Comparison of ENCODE assay signal across 20 cellular contexts in the genomic region with DNA sequence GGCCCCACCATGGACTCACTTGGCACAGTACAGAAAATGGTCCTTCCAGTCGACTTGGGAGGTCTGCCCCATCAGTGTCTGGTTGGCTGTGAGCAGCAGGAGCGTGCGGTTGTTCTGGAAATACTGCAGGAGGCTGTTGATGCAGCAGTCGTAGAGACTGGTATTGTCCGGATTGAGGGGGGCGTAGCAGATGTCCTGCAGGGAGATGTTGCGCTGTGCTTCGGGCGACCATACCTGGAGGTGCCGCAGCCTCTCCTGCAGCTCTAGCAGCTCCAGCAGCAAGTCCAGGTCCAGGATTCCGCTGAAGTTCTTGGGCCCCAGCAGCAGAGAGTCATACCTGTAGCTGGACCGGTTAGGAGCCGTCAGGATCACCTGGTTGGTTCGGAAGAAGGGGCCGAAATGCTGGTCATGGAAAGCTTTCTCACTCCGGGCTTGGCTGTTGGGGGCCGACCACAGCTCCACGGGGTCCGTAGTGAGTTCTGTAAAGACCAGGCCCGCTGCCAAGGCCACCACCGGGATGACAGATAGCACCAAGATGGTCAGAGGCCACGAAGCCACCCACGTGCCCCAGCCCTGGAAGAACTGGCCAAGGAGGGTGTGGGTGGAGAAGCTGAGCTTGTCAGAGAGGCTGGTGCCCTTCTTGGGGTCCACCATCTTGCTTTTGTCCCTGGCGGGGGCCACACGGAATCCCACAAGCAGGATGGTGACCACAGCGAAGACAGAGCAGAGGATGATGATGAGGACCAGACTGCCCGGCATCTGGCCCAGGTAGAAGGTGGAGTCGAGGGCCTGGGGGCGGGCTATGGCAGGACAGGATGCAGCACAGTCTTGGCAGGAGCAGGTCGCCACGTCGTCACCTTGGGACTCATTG. TPM values are rescaled to one million over a fixed set of nuclear protein-coding genes. Genes with fewer than 3 reads are reported as not detected.
DNase-seq lines count a peak whose midpoint lies in the region; TF ChIP-seq lines count a peak whose summit lies in the region.
"Had no signal": no experiment of that assay in that cellular context is flagged by ENCODE, and none has a peak within 500 bp of the region (broad histone marks: within the 10 kb centered on the region; RNA-seq: fewer than 3 reads in every experiment).

No MANE protein-coding gene starts in this region.

- H3K79me2 ChIP-seq in hepatocyte (peaks cover 39% of the 10 kb centered on the region), osteoblast (ENCODE audit: insufficient read depth, low read length) (no peaks in the 10 kb centered on the region)

- H3K36me3 Mint-ChIP-seq in Calu3 (ENCODE audit: insufficient read depth, unreplicated experiment), result peaks cover 56% of the 10 kb centered on the region
- H3K36me3 Mint-ChIP-seq in glutamatergic neuron (ENCODE audit: unreplicated experiment), result no peaks in the 10 kb centered on the region
- H3K36me3 Mint-ChIP-seq: CD8-positive, alpha-beta memory T cell had no signal

- H3K9me3 Mint-ChIP-seq in Calu3 (ENCODE audit: low read depth, unreplicated experiment), result no peaks in the 10 kb centered on the region
- H3K9me3 Mint-ChIP-seq in glutamatergic neuron (ENCODE audit: unreplicated experiment), result peaks cover 9% of the 10 kb centered on the region
- H3K9me3 Mint-ChIP-seq: CD8-positive, alpha-beta memory T cell had no signal

- H3K4me2 ChIP-seq in hepatocyte (peak overlapping the region; percentile 71), osteoblast (ENCODE audit: insufficient read depth, low read length) (no peak overlapping the region)
- H3K4me2 ChIP-seq: BLaER1 treated with 17β-estradiol and CSF1 and Interleukin-3, amounts not matched to agents 10 nM and 100 nM; KMS-11 had no signal

- WGBS in hepatocyte (ENCODE audit: low lambda C conversion rate, missing lambda C conversion rate), result 92% methylated on average over 32 of the region's 32 CpGs

- intact Hi-C loops in Calu3 (cut with micrococcal nuclease; ENCODE audit: unreplicated experiment), result no loop called here

- H3K4me1 Mint-ChIP-seq in Calu3 (ENCODE audit: low read depth, unreplicated experiment) (peaks cover 81% of the 10 kb centered on the region), glutamatergic neuron (ENCODE audit: low read depth, unreplicated experiment) (peaks cover 4% of the 10 kb centered on the region)
- H3K4me1 Mint-ChIP-seq: CD8-positive, alpha-beta memory T cell had no signal

- H3K27ac ChIP-seq in hepatocyte, result no peak overlapping the region
- H3K27ac ChIP-seq in osteoblast (ENCODE audit: low read depth, low read length), result no peak overlapping the region
- H3K27ac ChIP-seq: BLaER1 treated with 17β-estradiol and CSF1 and Interleukin-3, amounts not matched to agents 10 nM and 100 nM; KMS-11 had no signal

- H3K9me3 ChIP-seq in hepatocyte (ENCODE audit: low read depth), result no peaks in the 10 kb centered on the region
- H3K9me3 ChIP-seq in osteoblast (ENCODE audit: low read depth, low read length), result no peaks in the 10 kb centered on the region
- H3K9me3 ChIP-seq: BLaER1 treated with 17β-estradiol and CSF1 and Interleukin-3, amounts not matched to agents 10 nM and 100 nM; HAP-1 had no signal

- H3K27ac Mint-ChIP-seq in Calu3 (ENCODE audit: unreplicated experiment) (peak overlapping the region; percentile 85), glutamatergic neuron (ENCODE audit: unreplicated experiment) (no peak overlapping the region)

- TF ChIP-seq CTCF in Calu3 (IDR thresholded peaks at IDR 0.05; ENCODE audit: unreplicated experiment) (no peak), GM13977 (IDR thresholded peaks at IDR 0.05; ENCODE audit: extremely low read depth, insufficient read depth, missing control alignments) (no peak), hepatocyte (IDR thresholded peaks at IDR 0.05; ENCODE audit: poor library complexity) (no peak), osteoblast (IDR thresholded peaks at IDR 0.05; ENCODE audit: extremely low read depth, low read depth, low read length) (no peak), glutamatergic neuron (IDR thresholded peaks at IDR 0.05; ENCODE audit: partially characterized antibody, unreplicated experiment) (no peak)

- H4K20me1 ChIP-seq in hepatocyte (ENCODE audit: insufficient read depth, poor library complexity, severe bottlenecking) (no peaks in the 10 kb centered on the region), osteoblast (ENCODE audit: insufficient read depth, low read length) (peaks cover 3% of the 10 kb centered on the region)
- H4K20me1 ChIP-seq: BLaER1 treated with 17β-estradiol and CSF1 and Interleukin-3, amounts not matched to agents 10 nM and 100 nM had no signal

- H3K9me2 ChIP-seq in hepatocyte (replicated peaks; ENCODE audit: insufficient read depth), result no peaks in the 10 kb centered on the region

- H3K27me3 Mint-ChIP-seq in Calu3 (ENCODE audit: unreplicated experiment), result no peaks in the 10 kb centered on the region
- H3K27me3 Mint-ChIP-seq in glutamatergic neuron (ENCODE audit: unreplicated experiment), result peaks cover 17% of the 10 kb centered on the region

- H3K27me3 ChIP-seq in hepatocyte, result no peaks in the 10 kb centered on the region
- no peaks in the 10 kb centered on the region for H3K27me3 ChIP-seq in osteoblast (ENCODE audit: insufficient read depth, low read length)
- H3K27me3 ChIP-seq: BLaER1 treated with 17β-estradiol and CSF1 and Interleukin-3, amounts not matched to agents 10 nM and 100 nM had no signal

- H3K4me3 ChIP-seq in hepatocyte (no peak overlapping the region), osteoblast (ENCODE audit: insufficient read depth, low read length) (no peak overlapping the region)
- H3K4me3 ChIP-seq: BLaER1 treated with 17β-estradiol and CSF1 and Interleukin-3, amounts not matched to agents 10 nM and 100 nM; HAP-1 had no signal

- DNase-seq in Calu3, result no peak
- peak; percentile 8 for DNase-seq in GM13977 (ENCODE audit: low spot score)
- DNase-seq in hepatocyte (ENCODE audit: low spot score), result no peak
- peak; percentile 77 for DNase-seq in osteoblast (ENCODE audit: insufficient read length, low spot score, missing footprints)
- no peak for DNase-seq in NCI-H1048 (lab: John Stamatoyannopoulos, UW)
- DNase-seq in glutamatergic neuron, result no peak
- DNase-seq in NOMO-1 (lab: John Stamatoyannopoulos, UW; ENCODE audit: unreplicated experiment in 2 of 2), result no peak
- DNase-seq: CD8-positive, alpha-beta memory T cell; DMS79; MV-4-11; NCI-H1417; NCI-H187; NCI-H226; NCI-H524; PC-3; RPMI8226 had no signal

- H2AFZ ChIP-seq in hepatocyte (no peak overlapping the region), osteoblast (ENCODE audit: low read length) (no peak overlapping the region)

- TSS peak; percentile 14 for BruUV-seq in Calu3 (replicated peaks; lab: Mats Ljungman, UMichigan)

- no peaks in the 10 kb centered on the region for H3K36me3 ChIP-seq in hepatocyte (replicated peaks; ENCODE audit: insufficient read depth, low read depth)
- H3K36me3 ChIP-seq in osteoblast (ENCODE audit: insufficient read depth, low read length), result no peaks in the 10 kb centered on the region
- H3K36me3 ChIP-seq: BLaER1 treated with 17β-estradiol and CSF1 and Interleukin-3, amounts not matched to agents 10 nM and 100 nM; HAP-1 had no signal

- H3K4me3 Mint-ChIP-seq in Calu3 (ENCODE audit: low read depth, unreplicated experiment) (peak overlapping the region; percentile 78), glutamatergic neuron (ENCODE audit: unreplicated experiment) (no peak overlapping the region)
- H3K4me3 Mint-ChIP-seq: CD8-positive, alpha-beta memory T cell had no signal

- H3K4me1 ChIP-seq in hepatocyte (ENCODE audit: insufficient read depth) (peaks cover 46% of the 10 kb centered on the region), osteoblast (ENCODE audit: insufficient read depth, low read length) (peaks cover 3% of the 10 kb centered on the region)
- H3K4me1 ChIP-seq: HAP-1 had no signal

- CTCF ChIA-PET in Calu3 (lab: Charles Lee), result interaction anchor here (0.6 kb wide), 1 partner anchor 45 kb away, joined by 3 read pairs; no protein-coding TSS in a partner anchor

- in situ Hi-C loops in GM13977 (cut with MboI; ENCODE audit: low pct_unique_long_range_greater_than_20kb, low sequenced_read_pairs, unreplicated experiment), result no loop called here

RNA-seq across cellular contexts. Expression of a gene that starts 2.1 kb away (rescaled TPM):
- total RNA-seq in Calu3 (2022) (45.0 and 46.0 TPM in 2 replicates), hepatocyte (14.8 and 20.6 TPM in 2 replicates), osteoblast (not detected in 2 replicates), glutamatergic neuron (ENCODE audit: unreplicated experiment) (not detected)
- 25.3 and 25.8 TPM in 2 replicates for polyA plus RNA-seq in hepatocyte
- total RNA-seq: A673; CD8-positive, alpha-beta memory T cell had no signal
- polyA plus RNA-seq: CD8-positive, alpha-beta memory T cell had no signal

RNA-seq across cellular contexts. Expression of a gene that starts 34.7 kb away (rescaled TPM):
- total RNA-seq in Calu3 (2022) (157 and 168 TPM in 2 replicates), hepatocyte (57.1 and 57.7 TPM in 2 replicates), osteoblast (34.7 and 38.9 TPM in 2 replicates), glutamatergic neuron (ENCODE audit: unreplicated experiment) (84.3 TPM)
- polyA plus RNA-seq in hepatocyte, result 80.6 and 85.0 TPM in 2 replicates

RNA-seq across cellular contexts. Expression of a gene that starts 43.0 kb away (rescaled TPM):
- total RNA-seq in Calu3 (2022), result 115 and 128 TPM in 2 replicates
- 239 and 245 TPM in 2 replicates for total RNA-seq in hepatocyte
- polyA plus RNA-seq in hepatocyte, result 86.7 and 94.3 TPM in 2 replicates
- 84.3 and 90.1 TPM in 2 replicates for total RNA-seq in osteoblast
- 90.7 TPM for total RNA-seq in glutamatergic neuron (ENCODE audit: unreplicated experiment)

RNA-seq across cellular contexts. Expression of a gene that starts 48.6 kb away (rescaled TPM):
- total RNA-seq in Calu3 (2022) (176 and 202 TPM in 2 replicates), hepatocyte (35.1 and 60.8 TPM in 2 replicates), osteoblast (44.2 and 54.3 TPM in 2 replicates), glutamatergic neuron (ENCODE audit: unreplicated experiment) (151 TPM)
- polyA plus RNA-seq in hepatocyte, result 42.6 and 54.7 TPM in 2 replicates

Comparison
In these comparisons a context has a peak if more than half of its experiments do, and no peak if none do; other contexts are left out.
1. DNase-seq: peak in GM13977 (single experiment) and osteoblast (single experiment); none in Calu3 (single experiment), hepatocyte (single experiment), NCI-H1048 (single experiment), glutamatergic neuron (single experiment) and NOMO-1 (0 of 2).
2. RNA of a gene that starts 2.1 kb away (total RNA-seq): 45.0 to 46.0 TPM in Calu3 and 14.8 to 20.6 TPM in hepatocyte; not detected in glutamatergic neuron (single experiment) and not detected in osteoblast; every median in the first group is over 10 times any median in the second.